Comparison of ENCODE assay signal across 22 cellular contexts in genomic region chr7:101271021-101271420, GRCh38. TPM values are rescaled to one million over a fixed set of nuclear protein-coding genes. Genes with fewer than 3 reads are reported as not detected.
DNase-seq lines count a peak whose midpoint lies in the region; FAIRE-seq and TF ChIP-seq lines count a peak whose summit lies in the region.
"Had no signal": no experiment of that assay in that cellular context is flagged by ENCODE, and none has a peak within 500 bp of the region (broad histone marks: within the 10 kb centered on the region; RNA-seq: fewer than 3 reads in every experiment).

No MANE protein-coding gene starts in this region.

- H3K4me1 ChIP-seq in H9 (ENCODE audit: insufficient read depth, low read length) = peaks cover 8% of the 10 kb centered on the region
- H3K4me1 ChIP-seq in Peyer's patch = no peaks in the 10 kb centered on the region

- H4K5ac ChIP-seq in H9 (ENCODE audit: insufficient read length, low read depth, low read length) = no peak overlapping the region

- H3K79me2 ChIP-seq in H9 (ENCODE audit: insufficient read depth, low read length) = no peaks in the 10 kb centered on the region

- no peak overlapping the region for H3K4me3 Mint-ChIP-seq in H9
- H3K4me3 Mint-ChIP-seq: CD4-positive, CD25-positive, alpha-beta regulatory T cell; HFFc6 had no signal

- no peak for FAIRE-seq in frontal cortex (lab: Jason Lieb, UNC)
- FAIRE-seq: G401.6 had no signal

- DNase-seq in Ammon's horn (ENCODE audit: low spot score) = peak; percentile 38
- DNase-seq in SK-MEL-5 (ENCODE audit: low read depth, low spot score) = peak; percentile 99
- peak; percentile 98 for DNase-seq in foreskin melanocyte
- DNase-seq in putamen (ENCODE audit: low spot score) = peak; percentile 38
- DNase-seq in frontal cortex (ENCODE audit: low spot score in 2 of 2) = no peak
- DNase-seq in H9 = no peak
- DNase-seq in NCI-H2081 (lab: John Stamatoyannopoulos, UW) = no peak
- no peak for DNase-seq in Peyer's patch
- DNase-seq: 8988T; ACHN; CD4-positive, CD25-positive, alpha-beta regulatory T cell; COR-L47; GM23248; HFFc6; KBM-7; NCI-H1105 treated with DMSO at 0.1 percent for 48 hours; NCI-H146; NCI-H2029; NCI-H2227 treated with DMSO at 0.1 percent for 48 hours; NCI-H526 treated with DMSO at 0.1 percent for 48 hours had no signal

- H3K9ac ChIP-seq in H9 (ENCODE audit: extremely low read depth, insufficient read length, low read length) = no peak overlapping the region
- H3K9ac ChIP-seq: GM23248 had no signal

- H3T11ph ChIP-seq in H9 (ENCODE audit: low read length) = no peak overlapping the region

- no peak overlapping the region for H2BK20ac ChIP-seq in H9 (ENCODE audit: low read depth, low read length, poor library complexity, severe bottlenecking)

- H3K79me1 ChIP-seq in H9 (ENCODE audit: insufficient read depth, low read depth, low read length, poor library complexity, severe bottlenecking) = no peaks in the 10 kb centered on the region

- H2AK5ac ChIP-seq in H9 (ENCODE audit: insufficient read length, low read length) = no peak overlapping the region

- TF ChIP-seq CTCF in H9 (conservative IDR thresholded peaks at IDR 0.05) = no peak
- TF ChIP-seq CTCF in Peyer's patch (IDR thresholded peaks at IDR 0.05) = no peak

- in situ Hi-C loops in SK-MEL-5 (cut with HindIII; ENCODE audit: low pct_unique_long_range_greater_than_20kb, low sequenced_read_pairs) = no loop called here

- WGBS in H9 (ENCODE audit: extremely low coverage, insufficient read length, low lambda C conversion rate) = no CpG with 5 or more reads among the region's 5 CpGs

- H2AFZ ChIP-seq in H9 (ENCODE audit: low read length) = no peak overlapping the region
- H2AFZ ChIP-seq: GM23248 had no signal

- H3K4ac ChIP-seq in H9 (ENCODE audit: low read depth, low read length) = no peak overlapping the region

- peaks cover 3% of the 10 kb centered on the region in 2 experiments; a peak in 2 of 5 replicates for H3K9me3 Mint-ChIP-seq in H9
- H3K9me3 Mint-ChIP-seq: HFFc6 had no signal

- no peak overlapping the region for H2BK120ac ChIP-seq in H9 (ENCODE audit: low read depth, low read length, poor library complexity, severe bottlenecking)

- H3K9me3 ChIP-seq in H9 (ENCODE audit: control insufficient read depth, low read depth, low read length) (no peaks in the 10 kb centered on the region), Peyer's patch (no peaks in the 10 kb centered on the region)
- H3K9me3 ChIP-seq: HAP-1 had no signal

- H3K4me2 ChIP-seq in H9 (ENCODE audit: insufficient read depth, insufficient read length, low read length) = no peak overlapping the region

- H2BK15ac ChIP-seq in H9 (ENCODE audit: low read depth, low read length) = no peak overlapping the region

- TF ChIP-seq POLR2A in Peyer's patch (IDR thresholded peaks at IDR 0.05) = no peak

- H3K4me1 Mint-ChIP-seq in H9 = peaks cover 12 to 14% of the 10 kb centered on the region in 2 experiments
- H3K4me1 Mint-ChIP-seq: CD4-positive, CD25-positive, alpha-beta regulatory T cell had no signal

- no peaks in the 10 kb centered on the region for H4K20me1 ChIP-seq in H9 (ENCODE audit: control insufficient read depth, insufficient read depth, insufficient read length)

- H3K27me3 ChIP-seq in H9 (ENCODE audit: insufficient read depth, low read length) = no peaks in the 10 kb centered on the region
- no peaks in the 10 kb centered on the region for H3K27me3 ChIP-seq in Peyer's patch

- H3K27ac Mint-ChIP-seq in H9 = no peak overlapping the region
- H3K27ac Mint-ChIP-seq: CD4-positive, CD25-positive, alpha-beta regulatory T cell; HFFc6 had no signal

- no peak overlapping the region for H3K14ac ChIP-seq in H9 (ENCODE audit: insufficient read depth, low read length)

- no peak overlapping the region for H4K91ac ChIP-seq in H9 (ENCODE audit: insufficient read length, low read depth, low read length)

- H3K27ac ChIP-seq in H9 (ENCODE audit: insufficient read length, low read depth, low read length) = no peak overlapping the region
- no peak overlapping the region for H3K27ac ChIP-seq in Peyer's patch
- H3K27ac ChIP-seq: GM23248 had no signal

- H2BK12ac ChIP-seq in H9 (ENCODE audit: insufficient read length, low read depth, low read length) = no peak overlapping the region

- no peak overlapping the region for H3K18ac ChIP-seq in H9 (ENCODE audit: insufficient read length, low read depth, low read length)

- no peaks in the 10 kb centered on the region; the same call in 1 of the 2 replicates for H3K27me3 Mint-ChIP-seq in H9 (ENCODE audit: low read depth)

- no peaks in the 10 kb centered on the region for H3K36me3 ChIP-seq in Peyer's patch
- H3K36me3 ChIP-seq: HAP-1 had no signal

- H4K8ac ChIP-seq in H9 (replicated peaks; ENCODE audit: insufficient read length, low read depth, low read length) = no peak overlapping the region

- no peaks in the 10 kb centered on the region for H3K23me2 ChIP-seq in H9 (ENCODE audit: insufficient read length, low read depth, low read length, poor library complexity, severe bottlenecking)

- H3K56ac ChIP-seq in H9 (ENCODE audit: insufficient read length, low read depth, low read length) = no peak overlapping the region

- no peak overlapping the region for H3K23ac ChIP-seq in H9 (ENCODE audit: insufficient read length, low read depth, low read length)

- no peak overlapping the region for H3K4me3 ChIP-seq in Peyer's patch
- H3K4me3 ChIP-seq: GM23248, HAP-1 had no signal

- H2BK5ac ChIP-seq in H9 (ENCODE audit: insufficient read length, low read length) = no peak overlapping the region

- H3K36me3 Mint-ChIP-seq in H9 (ENCODE audit: insufficient read depth in 1 of 3, low read depth in 3 of 3) = no peaks in the 10 kb centered on the region
- H3K36me3 Mint-ChIP-seq: CD4-positive, CD25-positive, alpha-beta regulatory T cell had no signal

RNA-seq across cellular contexts. Expression of gene FIS1, which starts 26.1 kb away (rescaled TPM):
- 252 and 310 TPM in 2 replicates for total RNA-seq in SK-MEL-5 (2014; rRNA removed; shearing (Covaris generic))
- polyA plus RNA-seq in SK-MEL-5 (2015; cell fraction: cytosol; rRNA removed) = 332 and 485 TPM in 2 replicates
- polyA plus RNA-seq in SK-MEL-5 (2015; cell fraction: nucleus; rRNA removed) = 156 and 206 TPM in 2 replicates
- total RNA-seq in frontal cortex (58.7 TPM), H9 (2021) (121 and 124 TPM in 2 replicates), Peyer's patch (100 to 1,000 TPM; 143 to 289 (median 231) TPM)

RNA-seq across cellular contexts. Expression of gene CLDN15, which starts 33.4 kb away (rescaled TPM):
- total RNA-seq in SK-MEL-5 (2014; rRNA removed; shearing (Covaris generic)) = 8.4 and 9.2 TPM in 2 replicates
- 15.0 and 26.3 TPM in 2 replicates for polyA plus RNA-seq in SK-MEL-5 (2015; cell fraction: cytosol; rRNA removed)
- polyA plus RNA-seq in SK-MEL-5 (2015; cell fraction: nucleus; rRNA removed) = 164 and 165 TPM in 2 replicates
- total RNA-seq in frontal cortex = 2.9 TPM
- 9.7 and 11.4 TPM in 2 replicates for total RNA-seq in H9 (2021)
- 100 to 1,000 TPM in 3 of 4 donors, 10 to 100 TPM in 1; 94.9 to 942 (median 697) TPM for total RNA-seq in Peyer's patch

RNA-seq across cellular contexts. Expression of gene IFT22, which starts 50.6 kb away (rescaled TPM):
- 28.9 and 32.5 TPM in 2 replicates for total RNA-seq in SK-MEL-5 (2014; rRNA removed; shearing (Covaris generic))
- polyA plus RNA-seq in SK-MEL-5 (2015; cell fraction: cytosol; rRNA removed) = 19.4 and 22.9 TPM in 2 replicates
- polyA plus RNA-seq in SK-MEL-5 (2015; cell fraction: nucleus; rRNA removed) = 11.6 and 12.1 TPM in 2 replicates
- total RNA-seq in frontal cortex = 33.8 TPM
- 19.8 and 21.3 TPM in 2 replicates for total RNA-seq in H9 (2021)
- 1 to 10 TPM in 3 of 4 donors, under 1 TPM in 1; 0.85 to 4.6 (median 2.3) TPM for total RNA-seq in Peyer's patch

RNA-seq across cellular contexts. Expression of gene ZNHIT1, which starts 53.1 kb away (rescaled TPM):
- total RNA-seq in SK-MEL-5 (2014; rRNA removed; shearing (Covaris generic)) = 211 and 241 TPM in 2 replicates
- polyA plus RNA-seq in SK-MEL-5 (2015; cell fraction: cytosol; rRNA removed) = 120 and 185 TPM in 2 replicates
- polyA plus RNA-seq in SK-MEL-5 (2015; cell fraction: nucleus; rRNA removed) = 54.5 and 74.8 TPM in 2 replicates
- total RNA-seq in frontal cortex = 46.1 TPM
- total RNA-seq in H9 (2021) = 52.7 and 53.4 TPM in 2 replicates
- total RNA-seq in Peyer's patch = 100 to 1,000 TPM in 2 of 4 donors, 10 to 100 TPM in 2; 37.1 to 142 (median 110) TPM

RNA-seq across cellular contexts. Expression of gene PLOD3, which starts 53.6 kb away (rescaled TPM):
- total RNA-seq in SK-MEL-5 (2014; rRNA removed; shearing (Covaris generic)) = 275 and 325 TPM in 2 replicates
- 876 and 962 TPM in 2 replicates for polyA plus RNA-seq in SK-MEL-5 (2015; cell fraction: cytosol; rRNA removed)
- 346 and 455 TPM in 2 replicates for polyA plus RNA-seq in SK-MEL-5 (2015; cell fraction: nucleus; rRNA removed)
- total RNA-seq in frontal cortex (8.2 TPM), H9 (2021) (70.5 and 74.5 TPM in 2 replicates), Peyer's patch (100 to 1,000 TPM in 2 of 4 donors, 10 to 100 TPM in 2; 62.7 to 103 (median 83.7) TPM)

Comparison
In these comparisons a context has a peak if more than half of its experiments do, and no peak if none do; other contexts are left out.
1. DNase-seq: peak in Ammon's horn (single experiment), SK-MEL-5 (single experiment), foreskin melanocyte (single experiment) and putamen (single experiment); none in frontal cortex (0 of 2), H9 (single experiment), NCI-H2081 (0 of 2) and Peyer's patch (0 of 3).